ENCODE assay signal across 8 cellular contexts in the genomic region with DNA sequence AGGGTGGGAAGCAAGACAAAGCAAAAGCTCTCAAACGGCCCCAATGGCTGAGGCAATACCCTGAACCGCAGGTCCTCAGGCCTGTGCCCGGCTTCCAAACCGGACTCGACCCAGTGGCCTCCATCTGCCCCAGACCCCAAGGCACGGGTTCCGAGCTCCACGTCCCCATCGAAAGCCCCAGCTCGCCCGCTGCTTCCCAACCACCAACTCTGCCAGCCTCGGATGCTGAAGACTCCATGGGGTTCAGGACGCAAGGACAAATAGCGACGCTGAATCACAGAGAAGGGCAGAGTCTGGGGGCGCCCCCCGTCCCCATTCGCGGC. TPM values are rescaled to one million over a fixed set of nuclear protein-coding genes. Genes with fewer than 3 reads are reported as not detected.
DNase-seq lines count a peak whose midpoint lies in the region; ATAC-seq and TF ChIP-seq lines count a peak whose summit lies in the region.

No MANE protein-coding gene starts in this region.

- H3K27ac Mint-ChIP-seq in CD4-positive, alpha-beta T cell, result peak overlapping the region; percentile 84
- H3K27ac Mint-ChIP-seq in neural progenitor cell, result no peak overlapping the region

- H3K4me3 ChIP-seq in OCI-LY1 (ENCODE audit: low read depth, low read length, poor library complexity, severe bottlenecking) (peak overlapping the region; percentile 99), endocrine pancreas (ENCODE audit: control insufficient read depth, insufficient read depth, low read length) (peak overlapping the region; percentile 50), neural progenitor cell (peak overlapping the region; percentile 79)

- CTCF ChIA-PET in CD4-positive, alpha-beta T cell (lab: Charles Lee), result interaction anchor here (1.5 to 1.7 kb wide), 2 partner anchors 10 to 19 kb away, joined by 4 to 5 read pairs; no protein-coding TSS in a partner anchor

- H3F3A ChIP-seq in OCI-LY1 (ENCODE audit: insufficient read depth, low read length) (no peaks in the 10 kb centered on the region), neural progenitor cell (ENCODE audit: low read depth) (no peaks in the 10 kb centered on the region)

- H3K4me2 ChIP-seq in OCI-LY1 (ENCODE audit: low read length) (peak overlapping the region; percentile 99), neural progenitor cell (peak overlapping the region; percentile 94)

- H3K9me3 ChIP-seq in CD4-positive, alpha-beta T cell (ENCODE audit: control insufficient read depth, low read length), result no peaks in the 10 kb centered on the region
- no peaks in the 10 kb centered on the region for H3K9me3 ChIP-seq in OCI-LY1 (ENCODE audit: low read length)
- H3K9me3 ChIP-seq in endocrine pancreas (ENCODE audit: control insufficient read depth, low read length), result no peaks in the 10 kb centered on the region
- H3K9me3 ChIP-seq in neural progenitor cell (ENCODE audit: low read depth), result no peaks in the 10 kb centered on the region

- H3K27ac ChIP-seq in CD4-positive, alpha-beta T cell (ENCODE audit: low read depth, low read length), result peak overlapping the region; percentile 68
- H3K27ac ChIP-seq in OCI-LY1 (ENCODE audit: low read depth, low read length, poor library complexity, severe bottlenecking) (peak overlapping the region; percentile 50), neural progenitor cell (no peak overlapping the region)

- H3K79me2 ChIP-seq in OCI-LY1 (ENCODE audit: insufficient read depth, low read length) (peaks cover 12% of the 10 kb centered on the region), neural progenitor cell (ENCODE audit: low read depth) (peaks cover 26% of the 10 kb centered on the region)

- peak overlapping the region; percentile 94 for H3K4me3 Mint-ChIP-seq in CD4-positive, alpha-beta T cell
- peak overlapping the region; percentile 95 for H3K4me3 Mint-ChIP-seq in neural progenitor cell

- H3K27me3 ChIP-seq in CD4-positive, alpha-beta T cell (ENCODE audit: control insufficient read depth, insufficient read depth, low read length), result no peaks in the 10 kb centered on the region
- H3K27me3 ChIP-seq in OCI-LY1 (ENCODE audit: insufficient read depth, low read length), result no peaks in the 10 kb centered on the region
- no peaks in the 10 kb centered on the region for H3K27me3 ChIP-seq in endocrine pancreas (ENCODE audit: control insufficient read depth, insufficient read depth, low read length)
- H3K27me3 ChIP-seq in neural progenitor cell, result no peaks in the 10 kb centered on the region

- POLR2A ChIA-PET in CD4-positive, alpha-beta T cell (lab: Charles Lee), result interaction anchor here (0.7 to 2.7 kb wide), 6 partner anchors 9 to 298 kb away, joined by 3 to 18 read pairs (median 6); a partner anchor contains a TSS

- H3K9ac ChIP-seq in OCI-LY1 (ENCODE audit: low read length) (peak overlapping the region; percentile 97), endocrine pancreas (ENCODE audit: control insufficient read depth, insufficient read depth, low read length) (peak overlapping the region; percentile 8), neural progenitor cell (peak overlapping the region; percentile 92)

- no peak for DNase-seq in CD4-positive, alpha-beta T cell
- DNase-seq in neural progenitor cell (ENCODE audit: low spot score), result no peak
- no peak for DNase-seq in NCI-H1436 treated with DMSO at 0.1 percent for 48 hours (lab: John Stamatoyannopoulos, UW)
- DNase-seq in effector CD4-positive, alpha-beta T cell, result no peak
- no peak for DNase-seq in NCI-H345 treated with DMSO at 0.1 percent for 48 hours (lab: John Stamatoyannopoulos, UW; ENCODE audit: unreplicated experiment)

- no peaks in the 10 kb centered on the region for H3K9me3 Mint-ChIP-seq in CD4-positive, alpha-beta T cell
- no peaks in the 10 kb centered on the region for H3K9me3 Mint-ChIP-seq in neural progenitor cell

- H3K36me3 ChIP-seq in OCI-LY1 (ENCODE audit: insufficient read depth, low read length) (peaks cover 29% of the 10 kb centered on the region), endocrine pancreas (ENCODE audit: control insufficient read depth, insufficient read depth, low read length) (no peaks in the 10 kb centered on the region), neural progenitor cell (no peaks in the 10 kb centered on the region)

- no peaks in the 10 kb centered on the region for H3K9me2 ChIP-seq in OCI-LY1 (ENCODE audit: low read depth, low read length)

- peaks cover 36% of the 10 kb centered on the region for H3K4me1 Mint-ChIP-seq in CD4-positive, alpha-beta T cell (ENCODE audit: low read depth)
- peaks cover 20% of the 10 kb centered on the region for H3K4me1 Mint-ChIP-seq in neural progenitor cell

- ATAC-seq in CD4-positive, alpha-beta T cell (ENCODE audit: poor library complexity), result no peak
- ATAC-seq in GM18511 (IDR thresholded peaks at IDR 0.05; ENCODE audit: unreplicated experiment), result no peak

- H4K20me1 ChIP-seq in OCI-LY1 (ENCODE audit: insufficient read depth, low read length) (no peaks in the 10 kb centered on the region), neural progenitor cell (ENCODE audit: low read depth) (peaks cover 22% of the 10 kb centered on the region)

- peaks cover 35% of the 10 kb centered on the region for H3K36me3 Mint-ChIP-seq in CD4-positive, alpha-beta T cell (ENCODE audit: low read depth)
- H3K36me3 Mint-ChIP-seq in neural progenitor cell, result no peaks in the 10 kb centered on the region

- intact Hi-C loops in CD4-positive, alpha-beta T cell (cut with DNase I, micrococcal nuclease), result no loop called here

- H3K4me1 ChIP-seq in OCI-LY1 (ENCODE audit: insufficient read depth, low read length, severe bottlenecking) (peaks cover 37% of the 10 kb centered on the region), endocrine pancreas (ENCODE audit: control insufficient read depth, insufficient read depth, low read length) (no peaks in the 10 kb centered on the region), neural progenitor cell (peaks cover 4% of the 10 kb centered on the region)

- no peaks in the 10 kb centered on the region for H3K27me3 Mint-ChIP-seq in CD4-positive, alpha-beta T cell
- H3K27me3 Mint-ChIP-seq in neural progenitor cell (ENCODE audit: insufficient read depth, low read depth), result peaks cover 8% of the 10 kb centered on the region

- H2AFZ ChIP-seq in OCI-LY1 (ENCODE audit: low read length), result no peak overlapping the region
- no peak overlapping the region for H2AFZ ChIP-seq in neural progenitor cell (replicated peaks)

- TF ChIP-seq CTCF in CD4-positive, alpha-beta T cell (IDR thresholded peaks at IDR 0.05), result no peak
- TF ChIP-seq CTCF in OCI-LY1 (IDR thresholded peaks at IDR 0.05; ENCODE audit: low read length) (no peak), neural progenitor cell (IDR thresholded peaks at IDR 0.05) (no peak)

RNA-seq across cellular contexts. Expression of a gene that starts 0.6 kb away (rescaled TPM):
- 10 to 100 TPM; 45.8 to 49.0 TPM for total RNA-seq in CD4-positive, alpha-beta T cell
- 98.8 and 197 TPM in 2 replicates for total RNA-seq in neural progenitor cell (ENCODE audit: low replicate concordance)

RNA-seq across cellular contexts. Expression of a gene that starts 9.2 kb away (rescaled TPM):
- total RNA-seq in CD4-positive, alpha-beta T cell, result 100 to 1,000 TPM; 174 to 175 TPM
- 289 and 439 TPM in 2 replicates for total RNA-seq in neural progenitor cell (ENCODE audit: low replicate concordance)

RNA-seq across cellular contexts. Expression of a gene that starts 27.6 kb away (rescaled TPM):
- total RNA-seq in CD4-positive, alpha-beta T cell, result 100 to 1,000 TPM; 861 to 878 TPM
- 9.6 and 18.2 TPM in 2 replicates for total RNA-seq in neural progenitor cell (ENCODE audit: low replicate concordance)

RNA-seq across cellular contexts. Expression of a gene that starts 54.7 kb away (rescaled TPM):
- total RNA-seq in CD4-positive, alpha-beta T cell, result 100 to 1,000 TPM; 114 to 118 TPM
- total RNA-seq in neural progenitor cell (ENCODE audit: low replicate concordance), result 1.4 and 21.9 TPM in 2 replicates

Comparison
In these comparisons a context has a peak if more than half of its experiments do, and no peak if none do; other contexts are left out.
1. H3K9ac ChIP-seq: peak in every context shown above with its lines; median percentile 97 in OCI-LY1; 92 in neural progenitor cell; 8 in endocrine pancreas.
2. RNA of a gene that starts 27.6 kb away (total RNA-seq): 861 to 878 TPM in CD4-positive, alpha-beta T cell; 9.6 to 18.2 TPM in neural progenitor cell; every median in the first group is over 10 times any median in the second.
3. Peak in every context shown above with its lines, with median percentiles within 50 percentile points of each other: H3K4me3 ChIP-seq.